23 cellular contexts compared by ENCODE assay signal in genomic region chr2:46323671-46324207, GRCh38.
"Had no signal": no experiment of that assay in that cellular context is flagged by ENCODE, and none has a peak within 500 bp of the region (broad histone marks: within the 10 kb centered on the region; RNA-seq: fewer than 3 reads in every experiment).

No MANE protein-coding gene starts in this region.

- H3K4me3 ChIP-seq: dorsolateral prefrontal cortex, left lung, prostate gland, skin epidermis, suprapubic skin, transverse colon had no signal

- DNase-seq: activated CD4-positive, alpha-beta memory T cell treated with anti-CD3 and anti-CD28 coated beads, Interleukin-2, amount 10 ng/mL, durations not matched to agents 7 days and 5 days; activated CD4-positive, alpha-beta T cell treated with anti-CD3 and anti-CD28 coated beads for 4 hours; activated naive CD4-positive, alpha-beta T cell treated with Interleukin-2 at 50 U/mL for 16 hours; activated naive CD8-positive, alpha-beta T cell treated with anti-CD3 and anti-CD28 coated beads, Interleukin-2, amount 10 ng/mL, durations not matched to agents 7 days and 5 days; activated T-cell treated with anti-CD3 and anti-CD28 coated beads, Interleukin-2, amount 50 U/mL, for 24 hours; amygdala; central memory CD4-positive, alpha-beta T cell; dorsolateral prefrontal cortex; erythroblast; foreskin melanocyte; kidney; left lung; mesendoderm; naive thymus-derived CD8-positive, alpha-beta T cell; right cardiac atrium; stimulated activated CD4-positive, alpha-beta T cell treated with anti-CD3 and anti-CD28 coated beads, Interleukin-4, amount 100 ng/mL, for 1 hour; stimulated activated naive CD8-positive, alpha-beta T cell treated with anti-CD3 and anti-CD28 coated beads, Interleukin-15, amount 100 ng/mL, for 72 hours; transverse colon had no signal

- H3K27ac ChIP-seq: prostate gland, suprapubic skin, transverse colon had no signal

- H3K27me3 ChIP-seq: left lung, suprapubic skin, transverse colon had no signal

- FAIRE-seq: colon, kidney had no signal

- H3K9me3 ChIP-seq: left lung, prostate gland, suprapubic skin, transverse colon had no signal

- ATAC-seq: left lung; naive thymus-derived CD8-positive, alpha-beta T cell; right cardiac atrium; stimulated activated naive CD8-positive, alpha-beta T cell treated with anti-CD3 and anti-CD28 coated beads, Interleukin-15, amount 100 ng/mL, for 72 hours; WTC11 had no signal

- H3K36me3 ChIP-seq: left lung, prostate gland, suprapubic skin, transverse colon had no signal
